27 cellular contexts compared by ENCODE assay signal in the genomic region with DNA sequence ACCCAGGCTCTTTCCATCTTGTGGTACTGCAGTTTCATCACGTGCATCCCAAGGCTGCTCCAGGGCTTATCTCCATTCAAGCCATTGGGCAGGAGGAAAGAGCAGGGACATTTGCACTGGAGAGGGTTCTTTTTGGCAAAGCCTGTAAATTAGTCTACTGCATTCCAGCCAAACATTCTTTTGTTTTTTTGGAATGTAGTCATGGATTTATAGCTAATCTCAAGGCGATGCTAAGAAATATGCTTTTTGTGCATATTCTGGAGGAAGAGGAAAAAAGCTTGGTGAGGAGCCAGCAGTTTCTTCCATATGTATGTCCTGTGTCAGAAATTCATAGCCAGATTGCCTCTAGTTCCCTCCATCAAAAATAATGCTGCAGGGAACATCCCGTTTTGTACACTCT.
"Had no signal": no experiment of that assay in that cellular context is flagged by ENCODE, and none has a peak within 500 bp of the region (broad histone marks: within the 10 kb centered on the region; RNA-seq: fewer than 3 reads in every experiment).

No MANE protein-coding gene starts in this region.

- H3K4me3 Mint-ChIP-seq: activated CD4-positive, alpha-beta T cell treated with anti-CD3 and anti-CD28 coated beads, Interleukin-2, amount 10 ng/mL, durations not matched to agents 24 days and 14 days; activated CD8-positive, alpha-beta T cell treated with anti-CD3 and anti-CD28 coated beads for 36 hours; activated naive CD4-positive, alpha-beta T cell treated with anti-CD3 and anti-CD28 coated beads, Interleukin-2, amount 50 U/mL, for 24 hours; activated naive CD8-positive, alpha-beta T cell treated with anti-CD3 and anti-CD28 coated beads, Interleukin-2, amount 10 ng/mL, durations not matched to agents 7 days and 5 days; activated T-cell treated with anti-CD3 and anti-CD28 coated beads, Interleukin-2, amount 50 U/mL, for 72 hours; activated T-helper 17 cell treated with anti-CD3 and anti-CD28 coated beads, Interleukin-2, amount 50 U/mL, for 72 hours; T-helper 1 cell treated with Interleukin-12 subunit alpha and Interleukin-12 subunit beta and Interleukin-4 antibody, amounts not matched to agents 30 μg/mL and 1 μg/mL, for 36 hours; T-helper 2 cell treated with Interferon-gamma antibody and Interleukin-4, amounts not matched to agents 5 μg/mL and 100 μg/mL, for 36 hours had no signal

- H3K36me3 ChIP-seq: adrenal gland, breast epithelium, SJSA1 had no signal

- H3K36me3 Mint-ChIP-seq: activated naive CD8-positive, alpha-beta T cell treated with anti-CD3 and anti-CD28 coated beads, Interleukin-2, amount 10 ng/mL, durations not matched to agents 7 days and 5 days had no signal

- H3K4me2 ChIP-seq: SK-N-SH had no signal

- H3K27me3 Mint-ChIP-seq: activated CD4-positive, alpha-beta T cell treated with anti-CD3 and anti-CD28 coated beads, Interleukin-2, amount 10 ng/mL, durations not matched to agents 24 days and 14 days; activated CD8-positive, alpha-beta T cell treated with anti-CD3 and anti-CD28 coated beads for 36 hours; activated naive CD4-positive, alpha-beta T cell treated with anti-CD3 and anti-CD28 coated beads, Interleukin-2, amount 50 U/mL, for 24 hours; activated naive CD8-positive, alpha-beta T cell treated with anti-CD3 and anti-CD28 coated beads, Interleukin-2, amount 10 ng/mL, durations not matched to agents 7 days and 5 days; activated T-helper 17 cell treated with anti-CD3 and anti-CD28 coated beads, Interleukin-2, amount 50 U/mL, for 72 hours had no signal

- H3K27me3 ChIP-seq: adrenal gland, body of pancreas, breast epithelium, SJSA1 had no signal

- DNase-seq: activated CD4-positive, alpha-beta T cell treated with anti-CD3 and anti-CD28 coated beads, Interleukin-2, amount 10 ng/mL, durations not matched to agents 24 days and 14 days; activated CD4-positive, alpha-beta T cell treated with anti-CD3 and anti-CD28 coated beads, Interleukin-2, amount 50 U/mL, for 4 hours; activated CD8-positive, alpha-beta T cell treated with anti-CD3 and anti-CD28 coated beads for 36 hours; activated effector memory CD4-positive, alpha-beta T cell treated with anti-CD3 and anti-CD28 coated beads, Interleukin-2, amount 50 U/mL, for 16 hours; activated naive CD4-positive, alpha-beta T cell; activated naive CD8-positive, alpha-beta T cell treated with anti-CD3 and anti-CD28 coated beads, Interleukin-2, amount 10 ng/mL, durations not matched to agents 7 days and 5 days; activated T-cell treated with anti-CD3 and anti-CD28 coated beads, Interleukin-2, amount 50 U/mL, for 1 hour; activated T-cell treated with anti-CD3 and anti-CD28 coated beads, Interleukin-2, amount 50 U/mL, for 72 hours; adrenal gland; body of pancreas; Karpas-422; NCI-H1105; NCI-H1417 treated with DMSO at 0.1 percent for 48 hours; NCI-H1694; NCI-H1930; NCI-H2081 treated with DMSO at 0.1 percent for 48 hours; NCI-H226; NCI-H524 treated with DMSO at 0.1 percent for 48 hours; SHP77 treated with DMSO at 0.1 percent for 48 hours; SK-N-SH had no signal

- ATAC-seq: activated CD8-positive, alpha-beta T cell treated with anti-CD3 and anti-CD28 coated beads for 36 hours; activated T-cell treated with anti-CD3 and anti-CD28 coated beads, Interleukin-2, amount 50 U/mL, for 72 hours; activated T-helper 17 cell treated with anti-CD3 and anti-CD28 coated beads, Interleukin-2, amount 50 U/mL, for 72 hours; body of pancreas; Panc1 had no signal

- H3K27ac ChIP-seq: adrenal gland, body of pancreas, breast epithelium, SJSA1 had no signal

- H3K4me1 ChIP-seq: adrenal gland, breast epithelium, SJSA1 had no signal

- H3K4me3 ChIP-seq: adrenal gland, body of pancreas, breast epithelium, SJSA1 had no signal

- H3K9me3 ChIP-seq: adrenal gland, body of pancreas had no signal

- H3K27ac Mint-ChIP-seq: activated CD4-positive, alpha-beta T cell treated with anti-CD3 and anti-CD28 coated beads, Interleukin-2, amount 10 ng/mL, durations not matched to agents 24 days and 14 days; activated CD8-positive, alpha-beta T cell treated with anti-CD3 and anti-CD28 coated beads for 36 hours; activated naive CD4-positive, alpha-beta T cell treated with anti-CD3 and anti-CD28 coated beads, Interleukin-2, amount 50 U/mL, for 24 hours; activated naive CD8-positive, alpha-beta T cell treated with anti-CD3 and anti-CD28 coated beads, Interleukin-2, amount 10 ng/mL, durations not matched to agents 7 days and 5 days; activated T-cell treated with anti-CD3 and anti-CD28 coated beads, Interleukin-2, amount 50 U/mL, for 72 hours; activated T-helper 17 cell treated with anti-CD3 and anti-CD28 coated beads, Interleukin-2, amount 50 U/mL, for 72 hours; T-helper 1 cell treated with Interleukin-12 subunit alpha and Interleukin-12 subunit beta and Interleukin-4 antibody, amounts not matched to agents 30 μg/mL and 1 μg/mL, for 36 hours; T-helper 2 cell treated with Interferon-gamma antibody and Interleukin-4, amounts not matched to agents 5 μg/mL and 100 μg/mL, for 36 hours had no signal

- H3K4me1 Mint-ChIP-seq: activated CD4-positive, alpha-beta T cell treated with anti-CD3 and anti-CD28 coated beads, Interleukin-2, amount 10 ng/mL, durations not matched to agents 24 days and 14 days; activated naive CD4-positive, alpha-beta T cell treated with anti-CD3 and anti-CD28 coated beads, Interleukin-2, amount 50 U/mL, for 24 hours; activated naive CD8-positive, alpha-beta T cell treated with anti-CD3 and anti-CD28 coated beads, Interleukin-2, amount 10 ng/mL, durations not matched to agents 7 days and 5 days; activated T-helper 17 cell treated with anti-CD3 and anti-CD28 coated beads, Interleukin-2, amount 50 U/mL, for 72 hours had no signal

- H3K9ac ChIP-seq: SK-N-SH had no signal
